9 cellular contexts compared by ENCODE assay signal in genomic region chr16:28534542-28535373, GRCh38. TPM values are rescaled to one million over a fixed set of nuclear protein-coding genes. Genes with fewer than 3 reads are reported as not detected.
A peak's percentile ranks its signal among the peaks of the same experiment; 100 is the strongest.
DNase-seq lines count a peak whose midpoint lies in the region; ATAC-seq lines count a peak whose summit lies in the region.
"Had no signal": no experiment of that assay in that cellular context is flagged by ENCODE, and none has a peak within 500 bp of the region (broad histone marks: within the 10 kb centered on the region; RNA-seq: fewer than 3 reads in every experiment).

No MANE protein-coding gene starts in this region.

- no peak overlapping the region for H3K9ac ChIP-seq in skeletal muscle tissue (ENCODE audit: low read depth in 1 of 3, low read length in 3 of 3)

- peaks cover 25 to 55% (median 32%) of the 10 kb centered on the region in 3 donors for H3K4me1 ChIP-seq in skeletal muscle tissue (ENCODE audit: control insufficient read depth in 3 of 3, insufficient read depth in 3 of 3, low read length in 3 of 3)

- intact Hi-C loops in dendritic cell treated with granulocyte-macrophage colony-stimulating factor and Interleukin-4, amounts not matched to agents 40 ng/mL and 50 ng/mL, for 4 days (cut with micrococcal nuclease), result no loop called here

- H3K9me3 Mint-ChIP-seq in dendritic cell treated with granulocyte-macrophage colony-stimulating factor and Interleukin-4, amounts not matched to agents 40 ng/mL and 50 ng/mL, for 4 days, result no peaks in the 10 kb centered on the region

- H3K27ac Mint-ChIP-seq in dendritic cell treated with granulocyte-macrophage colony-stimulating factor and Interleukin-4, amounts not matched to agents 40 ng/mL and 50 ng/mL, for 4 days, result peak overlapping the region; percentile 85

- DNase-seq in NK-92 treated with Interleukin-12 subunit alpha and Interleukin-12 subunit beta, amount 100 ng/mL, for 24 hours (lab: John Stamatoyannopoulos, UW), result peak; percentile 61
- DNase-seq in NK-92 (lab: John Stamatoyannopoulos, UW; ENCODE audit: unreplicated experiment) (no peak), RKO (ENCODE audit: low spot score) (no peak)
- DNase-seq: mucosa of descending colon had no signal

- no peaks in the 10 kb centered on the region for H3K9me3 ChIP-seq in skeletal muscle tissue (ENCODE audit: control insufficient read depth in 3 of 3, low read length in 3 of 3)
- H3K9me3 ChIP-seq: mucosa of descending colon had no signal

- H3K4me1 Mint-ChIP-seq in dendritic cell treated with granulocyte-macrophage colony-stimulating factor and Interleukin-4, amounts not matched to agents 40 ng/mL and 50 ng/mL, for 4 days (ENCODE audit: low read depth), result peaks cover 61% of the 10 kb centered on the region

- peaks cover 3 to 6% (median 4%) of the 10 kb centered on the region in 3 donors for H3K36me3 ChIP-seq in skeletal muscle tissue (ENCODE audit: control insufficient read depth in 3 of 3, insufficient read depth in 3 of 3, low read length in 3 of 3)

- no peak for ATAC-seq in GM18520 (IDR thresholded peaks at IDR 0.05; ENCODE audit: unreplicated experiment)
- ATAC-seq: mucosa of descending colon had no signal

- H3K4me3 Mint-ChIP-seq in dendritic cell treated with granulocyte-macrophage colony-stimulating factor and Interleukin-4, amounts not matched to agents 40 ng/mL and 50 ng/mL, for 4 days, result no peak overlapping the region

- no peaks in the 10 kb centered on the region for H3K27me3 Mint-ChIP-seq in dendritic cell treated with granulocyte-macrophage colony-stimulating factor and Interleukin-4, amounts not matched to agents 40 ng/mL and 50 ng/mL, for 4 days

- no peaks in the 10 kb centered on the region for H3K36me3 Mint-ChIP-seq in dendritic cell treated with granulocyte-macrophage colony-stimulating factor and Interleukin-4, amounts not matched to agents 40 ng/mL and 50 ng/mL, for 4 days (ENCODE audit: low read depth)

- peak overlapping the region; percentile 21 for H3K27ac ChIP-seq in skeletal muscle tissue (ENCODE audit: low read depth, low read length)

- H3K27me3 ChIP-seq in skeletal muscle tissue (ENCODE audit: control insufficient read depth in 3 of 3, insufficient read depth in 3 of 3, low read length in 3 of 3), result no peaks in the 10 kb centered on the region

- H3K4me3 ChIP-seq in skeletal muscle tissue (ENCODE audit: low read length in 3 of 3), result no peak overlapping the region
- H3K4me3 ChIP-seq: mucosa of descending colon had no signal

RNA-seq across cellular contexts. Expression of gene NUPR1, which starts 4.0 kb away (rescaled TPM):
- total RNA-seq in skeletal muscle tissue, result 3.7 TPM
- total RNA-seq: OCI-LY7 had no signal

RNA-seq across cellular contexts. Expression of gene SGF29, which starts 19.0 kb away (rescaled TPM):
- 19.8 TPM for total RNA-seq in skeletal muscle tissue

RNA-seq across cellular contexts. Expression of gene IL27, which starts 28.1 kb away (rescaled TPM):
- 0.52 TPM for total RNA-seq in skeletal muscle tissue
- total RNA-seq: A172, mucosa of descending colon, OCI-LY7 had no signal

RNA-seq across cellular contexts. Expression of gene APOBR, which starts 40.3 kb away (rescaled TPM):
- under 0.01 TPM for total RNA-seq in skeletal muscle tissue
- total RNA-seq: A172 had no signal

RNA-seq across cellular contexts. Expression of gene CLN3, which starts 42.9 kb away (rescaled TPM):
- 10.4 TPM for total RNA-seq in skeletal muscle tissue
